ENCODE assay signal across 16 cellular contexts in genomic region chr15:28961391-28961790, GRCh38.
DNase-seq lines count a peak whose midpoint lies in the region; ATAC-seq, FAIRE-seq and TF ChIP-seq lines count a peak whose summit lies in the region.
"Had no signal": no experiment of that assay in that cellular context is flagged by ENCODE, and none has a peak within 500 bp of the region (broad histone marks: within the 10 kb centered on the region; RNA-seq: fewer than 3 reads in every experiment).

No MANE protein-coding gene starts in this region.

- H2BK12ac ChIP-seq in H9 (ENCODE audit: insufficient read length, low read depth, low read length) = no peak overlapping the region

- H2BK20ac ChIP-seq in H9 (ENCODE audit: low read depth, low read length, poor library complexity, severe bottlenecking) = no peak overlapping the region

- CTCF ChIA-PET in endothelial cell of umbilical vein (lab: Charles Lee) = no interaction called here

- H3K4me3 Mint-ChIP-seq in H9 (no peak overlapping the region), osteocyte (ENCODE audit: unreplicated experiment) (no peak overlapping the region)

- no peak overlapping the region for H2BK120ac ChIP-seq in H9 (ENCODE audit: low read depth, low read length, poor library complexity, severe bottlenecking)

- TF ChIP-seq POLR2A in endothelial cell of umbilical vein (IDR thresholded peaks at IDR 0.05; ENCODE audit: low read depth, low read length) = no peak

- H2AK5ac ChIP-seq in H9 (ENCODE audit: insufficient read length, low read length) = no peak overlapping the region

- dilution Hi-C loops in endothelial cell of umbilical vein (cut with MboI; ENCODE audit: extremely low pct_ligation_motif_present, low sequenced_read_pairs) = no loop called here

- no peaks in the 10 kb centered on the region for H3K9me3 ChIP-seq in H9 (ENCODE audit: control insufficient read depth, low read depth, low read length)
- no peaks in the 10 kb centered on the region for H3K9me3 ChIP-seq in endothelial cell of umbilical vein (replicated peaks; ENCODE audit: control insufficient read depth, insufficient read depth, low read length)

- no peaks in the 10 kb centered on the region for H3K79me1 ChIP-seq in H9 (ENCODE audit: insufficient read depth, low read depth, low read length, poor library complexity, severe bottlenecking)

- H3K36me3 Mint-ChIP-seq in H9 (ENCODE audit: insufficient read depth in 1 of 3, low read depth in 3 of 3) (no peaks in the 10 kb centered on the region; a peak in 1 of 7 replicates), osteocyte (ENCODE audit: unreplicated experiment) (no peaks in the 10 kb centered on the region)

- no peaks in the 10 kb centered on the region for H3K9me1 ChIP-seq in endothelial cell of umbilical vein (replicated peaks; ENCODE audit: control insufficient read depth, extremely low read depth, insufficient read depth, low read length)

- no peak overlapping the region for H3T11ph ChIP-seq in H9 (ENCODE audit: low read length)

- no peaks in the 10 kb centered on the region for H4K20me1 ChIP-seq in H9 (ENCODE audit: control insufficient read depth, insufficient read depth, insufficient read length)
- no peaks in the 10 kb centered on the region for H4K20me1 ChIP-seq in endothelial cell of umbilical vein (replicated peaks; ENCODE audit: control insufficient read depth, extremely low read depth, insufficient read depth, low read length)

- H3K56ac ChIP-seq in H9 (ENCODE audit: insufficient read length, low read depth, low read length) = no peak overlapping the region

- no peak for FAIRE-seq in endothelial cell of umbilical vein (lab: Jason Lieb, UNC)
- FAIRE-seq: HTR-8/SVneo had no signal

- no CpG with 5 or more reads among the region's 12 CpGs for WGBS in H9 (ENCODE audit: extremely low coverage, insufficient read length, low lambda C conversion rate)

- peak; percentile 41 for DNase-seq in activated CD8-positive, alpha-beta memory T cell treated with anti-CD3 and anti-CD28 coated beads for 24 hours
- no peak for DNase-seq in activated CD8-positive, alpha-beta memory T cell treated with anti-CD3 and anti-CD28 coated beads, Interleukin-2, amount 50 U/mL, for 4 hours
- DNase-seq in H9 (no peak), endothelial cell of umbilical vein (ENCODE audit: low read depth, low spot score) (no peak), osteocyte (ENCODE audit: extremely low spot score, unreplicated experiment) (peak; percentile 75), GOT3 (lab: John Stamatoyannopoulos, UW) (no peak), GDM1 (lab: John Stamatoyannopoulos, UW) (no peak)
- DNase-seq: 8988T, C1 segment of cervical spinal cord, NCI-H1436 treated with DMSO at 0.1 percent for 48 hours, NCI-H2081 treated with DMSO at 0.1 percent for 48 hours, NCI-H345, NCI-H526 treated with DMSO at 0.1 percent for 48 hours, OCI-M1 had no signal

- no peak overlapping the region for H4K5ac ChIP-seq in H9 (ENCODE audit: insufficient read length, low read depth, low read length)

- H3K14ac ChIP-seq in H9 (ENCODE audit: insufficient read depth, low read length) = no peak overlapping the region

- H3K4me1 ChIP-seq in H9 (ENCODE audit: insufficient read depth, low read length) (no peaks in the 10 kb centered on the region), endothelial cell of umbilical vein (ENCODE audit: control insufficient read depth, extremely low read depth, insufficient read depth, low read length) (peaks cover 4% of the 10 kb centered on the region)

- H3K27me3 Mint-ChIP-seq in H9 (ENCODE audit: low read depth) (no peaks in the 10 kb centered on the region; the same call in 1 of the 2 replicates), osteocyte (ENCODE audit: unreplicated experiment) (no peaks in the 10 kb centered on the region)

- no peak overlapping the region for H3K23ac ChIP-seq in H9 (ENCODE audit: insufficient read length, low read depth, low read length)

- no peak overlapping the region for H2AFZ ChIP-seq in H9 (ENCODE audit: low read length)
- no peak overlapping the region for H2AFZ ChIP-seq in endothelial cell of umbilical vein (ENCODE audit: low read depth, low read length)

- H3K79me2 ChIP-seq in H9 (ENCODE audit: insufficient read depth, low read length) (no peaks in the 10 kb centered on the region), endothelial cell of umbilical vein (ENCODE audit: control insufficient read depth, insufficient read depth, low read length) (no peaks in the 10 kb centered on the region)

- intact Hi-C loops in endothelial cell of umbilical vein (cut with micrococcal nuclease) = loop anchor here (2.0 kb wide), 1 partner anchor 15 kb away; no protein-coding TSS in a partner anchor

- no peak overlapping the region for H3K4me3 ChIP-seq in endothelial cell of umbilical vein (replicated peaks in 1 of 3; ENCODE audit: insufficient read depth in 1 of 3, low read depth in 1 of 3, low read length in 3 of 3)

- no peaks in the 10 kb centered on the region for H3K36me3 ChIP-seq in endothelial cell of umbilical vein (ENCODE audit: control insufficient read depth in 2 of 2, extremely low read depth in 1 of 2, insufficient read depth in 2 of 2, low read length in 2 of 2)

- H3K23me2 ChIP-seq in H9 (ENCODE audit: insufficient read length, low read depth, low read length, poor library complexity, severe bottlenecking) = no peaks in the 10 kb centered on the region

- H3K4me2 ChIP-seq in H9 (ENCODE audit: insufficient read depth, insufficient read length, low read length) (no peak overlapping the region), endothelial cell of umbilical vein (ENCODE audit: insufficient read depth, low read length) (peak overlapping the region; percentile 17)

- H3K4ac ChIP-seq in H9 (ENCODE audit: low read depth, low read length) = no peak overlapping the region

- H3K27ac Mint-ChIP-seq in H9 = peak overlapping the region in 2 of 3 experiments; percentile 13 to 92; a peak in 4 of 7 replicates
- H3K27ac Mint-ChIP-seq in osteocyte (ENCODE audit: unreplicated experiment) = no peak overlapping the region

- TF ChIP-seq CTCF in H9 (conservative IDR thresholded peaks at IDR 0.05) (no peak), endothelial cell of umbilical vein (IDR thresholded peaks at IDR 0.05; ENCODE audit: extremely low read depth in 1 of 2, insufficient read depth in 1 of 2, low read depth in 1 of 2, low read length in 2 of 2) (no peak), osteocyte (IDR thresholded peaks at IDR 0.05) (no peak)

- H3K9ac ChIP-seq in H9 (ENCODE audit: extremely low read depth, insufficient read length, low read length) = no peak overlapping the region
- H3K9ac ChIP-seq in endothelial cell of umbilical vein (replicated peaks; ENCODE audit: extremely low read depth, insufficient read depth, low read length) = no peak overlapping the region

- H3K18ac ChIP-seq in H9 (ENCODE audit: insufficient read length, low read depth, low read length) = no peak overlapping the region

- H3K9me3 Mint-ChIP-seq in H9 (no peaks in the 10 kb centered on the region), osteocyte (ENCODE audit: unreplicated experiment) (no peaks in the 10 kb centered on the region)

- POLR2A ChIA-PET in endothelial cell of umbilical vein (lab: Charles Lee) = no interaction called here

- no peak overlapping the region for H4K91ac ChIP-seq in H9 (ENCODE audit: insufficient read length, low read depth, low read length)

- no peak overlapping the region for H2BK15ac ChIP-seq in H9 (ENCODE audit: low read depth, low read length)

- H3K4me1 Mint-ChIP-seq in H9 (peaks cover 0 to 6% of the 10 kb centered on the region in 2 experiments; a peak in 1 of 4 replicates), osteocyte (ENCODE audit: unreplicated experiment) (peaks cover 2% of the 10 kb centered on the region)

- H3K27ac ChIP-seq in H9 (ENCODE audit: insufficient read length, low read depth, low read length) (no peak overlapping the region), endothelial cell of umbilical vein (ENCODE audit: insufficient read depth, low read depth, low read length) (no peak overlapping the region)

- no peak overlapping the region for H4K8ac ChIP-seq in H9 (replicated peaks; ENCODE audit: insufficient read length, low read depth, low read length)

- no peak for ATAC-seq in HG02610 (IDR thresholded peaks at IDR 0.05; ENCODE audit: unreplicated experiment)

- H2BK5ac ChIP-seq in H9 (ENCODE audit: insufficient read length, low read length) = no peak overlapping the region

- no peaks in the 10 kb centered on the region for H3K27me3 ChIP-seq in H9 (ENCODE audit: insufficient read depth, low read length)
- no peaks in the 10 kb centered on the region for H3K27me3 ChIP-seq in endothelial cell of umbilical vein (ENCODE audit: control insufficient read depth in 2 of 2, insufficient read depth in 2 of 2, low read length in 2 of 2)

- no TSS peak for BruUV-seq in endothelial cell of umbilical vein (replicated peaks; lab: Mats Ljungman, UMichigan)

TF ChIP-seq in endothelial cell of umbilical vein, 7 proteins besides CTCF, POLR2A, EP300 and RAD21:
- TF ChIP-seq JUN (IDR thresholded peaks at IDR 0.05; ENCODE audit: borderline replicate concordance, insufficient read depth, insufficient read length, low read depth) (no peak), FOS (IDR thresholded peaks at IDR 0.05; ENCODE audit: borderline replicate concordance, insufficient read depth, low read length) (no peak)

Comparison
In these comparisons a context has a peak if more than half of its experiments do, and no peak if none do; other contexts are left out.
1. DNase-seq: peak in activated CD8-positive, alpha-beta memory T cell treated with anti-CD3 and anti-CD28 coated beads for 24 hours (single experiment) and osteocyte (single experiment); none in activated CD8-positive, alpha-beta memory T cell treated with anti-CD3 and anti-CD28 coated beads, Interleukin-2, amount 50 U/mL, for 4 hours (single experiment), H9 (single experiment), endothelial cell of umbilical vein (single experiment), GOT3 (single experiment) and GDM1 (single experiment).